ENCODE assay signal across 22 cellular contexts in genomic region chr12:62575036-62575435, GRCh38.
DNase-seq lines count a peak whose midpoint lies in the region; ATAC-seq and TF ChIP-seq lines count a peak whose summit lies in the region.
"Had no signal": no experiment of that assay in that cellular context is flagged by ENCODE, and none has a peak within 500 bp of the region (broad histone marks: within the 10 kb centered on the region; RNA-seq: fewer than 3 reads in every experiment).

No MANE protein-coding gene starts in this region.

- H3K9me3 ChIP-seq in heart right ventricle: no peaks in the 10 kb centered on the region

- intact Hi-C loops in heart right ventricle (cut with DNase I): loop anchor here in 2 of 10 donors (10.0 kb wide), 2 partner anchors 140 to 490 kb away; no protein-coding TSS in a partner anchor
- intact Hi-C loops in activated naive CD4-positive, alpha-beta T cell treated with anti-CD3 and anti-CD28 coated beads for 36 hours (cut with micrococcal nuclease): no loop called here

- peaks cover 0 to 90% (median 11%) of the 10 kb centered on the region in 9 donors for H3K36me3 ChIP-seq in heart right ventricle

- ATAC-seq in GM19328 (IDR thresholded peaks at IDR 0.05; ENCODE audit: unreplicated experiment) (peak; percentile 69), HG02610 (IDR thresholded peaks at IDR 0.05; ENCODE audit: unreplicated experiment) (peak; percentile 74), HG03558 (IDR thresholded peaks at IDR 0.05; ENCODE audit: extremely low read depth, unreplicated experiment) (peak; percentile 56), heart right ventricle (no peak)
- ATAC-seq: activated CD8-positive, alpha-beta T cell treated with anti-CD3 and anti-CD28 coated beads, Interleukin-2, amount 10 ng/mL, durations not matched to agents 7 days and 5 days; Right ventricle myocardium inferior had no signal

- DNase-seq in GM10248 (ENCODE audit: extremely low spot score) (peak; percentile 9), heart right ventricle (no peak), ACHN (no peak)
- no peak for DNase-seq in activated naive CD4-positive, alpha-beta T cell treated with anti-CD3 and anti-CD28 coated beads for 36 hours
- DNase-seq in effector CD4-positive, alpha-beta T cell: no peak
- DNase-seq: activated CD8-positive, alpha-beta T cell treated with anti-CD3 and anti-CD28 coated beads, Interleukin-2, amount 10 ng/mL, durations not matched to agents 7 days and 5 days; activated naive CD4-positive, alpha-beta T cell treated with anti-CD3 and anti-CD28 coated beads, Interleukin-2, amount 10 ng/mL, durations not matched to agents 7 days and 5 days; activated T-cell treated with anti-CD3 and anti-CD28 coated beads, Interleukin-2, amount 50 U/mL, for 48 hours; anterior cingulate cortex; central memory CD4-positive, alpha-beta T cell; foreskin fibroblast; NCI-H187; NCI-H2227 treated with DMSO at 0.1 percent for 48 hours; NCI-H774; nucleus accumbens; OCI-M1; T1000 had no signal

- H3K4me3 ChIP-seq in heart right ventricle: no peak overlapping the region

- no peaks in the 10 kb centered on the region for H3K27me3 ChIP-seq in heart right ventricle

- H3K36me3 Mint-ChIP-seq in activated naive CD4-positive, alpha-beta T cell treated with anti-CD3 and anti-CD28 coated beads for 36 hours (ENCODE audit: low read depth): peaks cover 15% of the 10 kb centered on the region

- no peaks in the 10 kb centered on the region for H3K4me1 ChIP-seq in heart right ventricle

- CTCF ChIA-PET in GM10248 (lab: Yijun Ruan, JAX): interaction anchor here (1.2 to 2.7 kb wide), 6 partner anchors 57 to 315 kb away, joined by 3 to 15 read pairs (median 4); partner anchors contain the start of gene MON2
- CTCF ChIA-PET in activated naive CD4-positive, alpha-beta T cell treated with anti-CD3 and anti-CD28 coated beads for 36 hours (lab: Charles Lee): interaction anchor here (0.8 to 1.3 kb wide), 4 partner anchors 48 to 238 kb away, joined by 3 to 5 read pairs (median 4); no protein-coding TSS in a partner anchor

- no peaks in the 10 kb centered on the region for H3K27me3 Mint-ChIP-seq in activated naive CD4-positive, alpha-beta T cell treated with anti-CD3 and anti-CD28 coated beads for 36 hours (ENCODE audit: low read depth)
- H3K27me3 Mint-ChIP-seq: activated naive CD4-positive, alpha-beta T cell treated with anti-CD3 and anti-CD28 coated beads, Interleukin-2, amount 10 ng/mL, durations not matched to agents 7 days and 5 days had no signal

- no peak overlapping the region for H3K27ac ChIP-seq in heart right ventricle
- H3K27ac ChIP-seq: 22Rv1 had no signal

- no peak overlapping the region for H3K27ac Mint-ChIP-seq in activated naive CD4-positive, alpha-beta T cell treated with anti-CD3 and anti-CD28 coated beads for 36 hours
- H3K27ac Mint-ChIP-seq: activated CD8-positive, alpha-beta T cell treated with anti-CD3 and anti-CD28 coated beads, Interleukin-2, amount 10 ng/mL, durations not matched to agents 7 days and 5 days; activated naive CD4-positive, alpha-beta T cell treated with anti-CD3 and anti-CD28 coated beads, Interleukin-2, amount 10 ng/mL, durations not matched to agents 7 days and 5 days had no signal

- H3K4me3 Mint-ChIP-seq in activated naive CD4-positive, alpha-beta T cell treated with anti-CD3 and anti-CD28 coated beads for 36 hours: no peak overlapping the region
- H3K4me3 Mint-ChIP-seq: activated CD8-positive, alpha-beta T cell treated with anti-CD3 and anti-CD28 coated beads, Interleukin-2, amount 10 ng/mL, durations not matched to agents 7 days and 5 days; activated naive CD4-positive, alpha-beta T cell treated with anti-CD3 and anti-CD28 coated beads, Interleukin-2, amount 10 ng/mL, durations not matched to agents 7 days and 5 days had no signal

- no peaks in the 10 kb centered on the region for H3K4me1 Mint-ChIP-seq in activated naive CD4-positive, alpha-beta T cell treated with anti-CD3 and anti-CD28 coated beads for 36 hours (ENCODE audit: low read depth)
- H3K4me1 Mint-ChIP-seq: activated naive CD4-positive, alpha-beta T cell treated with anti-CD3 and anti-CD28 coated beads, Interleukin-2, amount 10 ng/mL, durations not matched to agents 7 days and 5 days had no signal

- TF ChIP-seq CTCF in GM10248 (IDR thresholded peaks at IDR 0.05; ENCODE audit: control extremely low read depth, extremely low read depth, low read depth, missing control alignments) (no peak), heart right ventricle (IDR thresholded peaks at IDR 0.05) (no peak)

- in situ Hi-C loops in ACHN (cut with HindIII; ENCODE audit: low pct_ligation_motif_present, low pct_unique_long_range_greater_than_20kb, low sequenced_read_pairs): no loop called here

- POLR2A ChIA-PET in GM10248 (lab: Yijun Ruan, JAX): no interaction called here

- no peaks in the 10 kb centered on the region for H3K9me3 Mint-ChIP-seq in activated naive CD4-positive, alpha-beta T cell treated with anti-CD3 and anti-CD28 coated beads for 36 hours
- H3K9me3 Mint-ChIP-seq: activated naive CD4-positive, alpha-beta T cell treated with anti-CD3 and anti-CD28 coated beads, Interleukin-2, amount 10 ng/mL, durations not matched to agents 7 days and 5 days had no signal

Comparison
In these comparisons a context has a peak if more than half of its experiments do, and no peak if none do; other contexts are left out.
1. ATAC-seq: peak in GM19328 (single experiment), HG02610 (single experiment) and HG03558 (single experiment); none in heart right ventricle (0 of 8).